11 cellular contexts compared by ENCODE assay signal in genomic region chrX:149795531-149795930, GRCh38. TPM values are rescaled to one million over a fixed set of nuclear protein-coding genes. Genes with fewer than 3 reads are reported as not detected.
DNase-seq lines count a peak whose midpoint lies in the region; ATAC-seq, FAIRE-seq and TF ChIP-seq lines count a peak whose summit lies in the region.
"Not testable (repeated sequence)": the region's sequence is repeated elsewhere in the genome, so short reads cannot be mapped to it uniquely, and the experiment has no call there.
"Had no signal": no experiment of that assay in that cellular context is flagged by ENCODE, and none has a peak within 500 bp of the region (broad histone marks: within the 10 kb centered on the region; RNA-seq: fewer than 3 reads in every experiment).

No MANE protein-coding gene starts in this region.

- ATAC-seq in GM19023 (IDR thresholded peaks at IDR 0.05; ENCODE audit: unreplicated experiment) = peak; percentile 97
- ATAC-seq in GM21381 (IDR thresholded peaks at IDR 0.05; ENCODE audit: unreplicated experiment) = peak; percentile 100
- ATAC-seq in HG02623 (IDR thresholded peaks at IDR 0.05; ENCODE audit: unreplicated experiment) = peak; percentile 99
- peak; percentile 97 for ATAC-seq in HG03060 (IDR thresholded peaks at IDR 0.05; ENCODE audit: low read depth, unreplicated experiment)
- peak; percentile 100 for ATAC-seq in HG03457 (IDR thresholded peaks at IDR 0.05; ENCODE audit: unreplicated experiment)
- peak; percentile 99 for ATAC-seq in activated CD8-positive, alpha-beta memory T cell treated with anti-CD3 and anti-CD28 coated beads, Interleukin-2, amount 10 ng/mL, durations not matched to agents 7 days and 5 days
- ATAC-seq in mucosa of descending colon = peak; percentile 87

- CTCF ChIA-PET in activated CD8-positive, alpha-beta memory T cell treated with anti-CD3 and anti-CD28 coated beads, Interleukin-2, amount 10 ng/mL, durations not matched to agents 7 days and 5 days (lab: Charles Lee) = not testable (repeated sequence)

- not testable (repeated sequence) for H3K27ac Mint-ChIP-seq in activated CD8-positive, alpha-beta memory T cell treated with anti-CD3 and anti-CD28 coated beads, Interleukin-2, amount 10 ng/mL, durations not matched to agents 7 days and 5 days

- not testable (repeated sequence) for H3K36me3 Mint-ChIP-seq in activated CD8-positive, alpha-beta memory T cell treated with anti-CD3 and anti-CD28 coated beads, Interleukin-2, amount 10 ng/mL, durations not matched to agents 7 days and 5 days

- H3K36me3 ChIP-seq in mucosa of descending colon (ENCODE audit: low read depth) = not testable (repeated sequence)

- intact Hi-C loops in mucosa of descending colon (cut with DNase I, micrococcal nuclease) = not testable (repeated sequence)

- TF ChIP-seq POLR2A in GM12892 (IDR thresholded peaks at IDR 0.05; ENCODE audit: low read depth, low read length) = not testable (repeated sequence)

- H3K4me3 ChIP-seq in mucosa of descending colon = not testable (repeated sequence)

- not testable (repeated sequence) for H3K9me3 Mint-ChIP-seq in activated CD8-positive, alpha-beta memory T cell treated with anti-CD3 and anti-CD28 coated beads, Interleukin-2, amount 10 ng/mL, durations not matched to agents 7 days and 5 days (ENCODE audit: low read depth)

- peak; percentile 99 for FAIRE-seq in GM12892 (lab: Jason Lieb, UNC)

- not testable (repeated sequence) for H3K27me3 Mint-ChIP-seq in activated CD8-positive, alpha-beta memory T cell treated with anti-CD3 and anti-CD28 coated beads, Interleukin-2, amount 10 ng/mL, durations not matched to agents 7 days and 5 days

- not testable (repeated sequence) for TF ChIP-seq CTCF in mucosa of descending colon (IDR thresholded peaks at IDR 0.05)

- not testable (repeated sequence) for DNase-seq in GM12892 (ENCODE audit: insufficient read length); activated CD8-positive, alpha-beta memory T cell treated with anti-CD3 and anti-CD28 coated beads, Interleukin-2, amount 10 ng/mL, durations not matched to agents 7 days and 5 days; mucosa of descending colon

- H3K9me3 ChIP-seq in mucosa of descending colon = not testable (repeated sequence)

- not testable (repeated sequence) for H3K4me1 ChIP-seq in mucosa of descending colon (ENCODE audit: low read depth)

- H3K4me3 Mint-ChIP-seq in activated CD8-positive, alpha-beta memory T cell treated with anti-CD3 and anti-CD28 coated beads, Interleukin-2, amount 10 ng/mL, durations not matched to agents 7 days and 5 days = not testable (repeated sequence)

- peaks cover 29% of the 10 kb centered on the region for H3K4me1 Mint-ChIP-seq in activated CD8-positive, alpha-beta memory T cell treated with anti-CD3 and anti-CD28 coated beads, Interleukin-2, amount 10 ng/mL, durations not matched to agents 7 days and 5 days

RNA-seq across cellular contexts. Expression of gene MAGEA9, which starts 13.8 kb away (rescaled TPM):
- not detected for polyA plus RNA-seq in GM12892 (2012; ENCODE audit: missing spikeins)
- total RNA-seq in activated CD8-positive, alpha-beta memory T cell treated with anti-CD3 and anti-CD28 coated beads, Interleukin-2, amount 10 ng/mL, durations not matched to agents 7 days and 5 days = not detected
- not detected for total RNA-seq in mucosa of descending colon
- total RNA-seq: A172, endothelial cell of umbilical vein, M059J had no signal
- polyA plus RNA-seq: endothelial cell of umbilical vein had no signal

RNA-seq across cellular contexts. Expression of gene HSFX1, which starts 21.7 kb away (rescaled TPM):
- 0.19 TPM for polyA plus RNA-seq in GM12892 (2012; ENCODE audit: missing spikeins)
- under 1 TPM; 0.61 to 0.80 TPM for total RNA-seq in activated CD8-positive, alpha-beta memory T cell treated with anti-CD3 and anti-CD28 coated beads, Interleukin-2, amount 10 ng/mL, durations not matched to agents 7 days and 5 days
- 1 to 10 TPM; 1.3 to 2.2 (median 1.8) TPM for total RNA-seq in mucosa of descending colon
